Comparison of ENCODE assay signal across 8 cellular contexts in genomic region chr10:51699145-51699474, GRCh38.
DNase-seq lines count a peak whose midpoint lies in the region; ATAC-seq and TF ChIP-seq lines count a peak whose summit lies in the region.

No MANE protein-coding gene starts in this region.

- H3K4me3 Mint-ChIP-seq in nephron = peak overlapping the region; percentile 95 to 100 (median 99)

- peak overlapping the region; percentile 97 for H3K4me2 ChIP-seq in OCI-LY3 (ENCODE audit: low read length)

- no peaks in the 10 kb centered on the region for H3K9me3 Mint-ChIP-seq in nephron

- H3K9me3 ChIP-seq in OCI-LY3 (ENCODE audit: insufficient read depth, low read length) (no peaks in the 10 kb centered on the region), endocrine pancreas (ENCODE audit: control insufficient read depth, low read length) (no peaks in the 10 kb centered on the region)

- H2AFZ ChIP-seq in OCI-LY3 (ENCODE audit: low read depth, low read length) = 0 out of 2 replicates have a peak overlapping the region, but pooled peaks have one; percentile 41

- H3K27me3 ChIP-seq in OCI-LY3 (ENCODE audit: low read depth, low read length) (no peaks in the 10 kb centered on the region), endocrine pancreas (ENCODE audit: control insufficient read depth, insufficient read depth, low read length) (no peaks in the 10 kb centered on the region)

- peaks cover 34% of the 10 kb centered on the region for H3K79me2 ChIP-seq in OCI-LY3 (ENCODE audit: low read length)

- peaks cover 14% of the 10 kb centered on the region for H3K4me1 ChIP-seq in OCI-LY3 (ENCODE audit: low read length)
- H3K4me1 ChIP-seq in endocrine pancreas (ENCODE audit: control insufficient read depth, insufficient read depth, low read length) = peaks cover 4% of the 10 kb centered on the region

- no peak for TF ChIP-seq POLR2A in erythroblast (IDR thresholded peaks at IDR 0.05; ENCODE audit: low read length)

- peaks cover 27% of the 10 kb centered on the region for H3K36me3 Mint-ChIP-seq in nephron (ENCODE audit: low read depth)

- no peak for TF ChIP-seq CTCF in OCI-LY3 (IDR thresholded peaks at IDR 0.05; ENCODE audit: low read depth, low read length)
- TF ChIP-seq CTCF in nephron (IDR thresholded peaks at IDR 0.05; ENCODE audit: unreplicated experiment in 3 of 3) = no peak

- peak overlapping the region; percentile 96 for H3K4me3 ChIP-seq in OCI-LY3 (ENCODE audit: low read length)
- peak overlapping the region; percentile 93 for H3K4me3 ChIP-seq in endocrine pancreas (ENCODE audit: control insufficient read depth, insufficient read depth, low read length)

- no peaks in the 10 kb centered on the region for H3K27me3 Mint-ChIP-seq in nephron (ENCODE audit: low read depth)

- peaks cover 47% of the 10 kb centered on the region for H3K4me1 Mint-ChIP-seq in nephron

- DNase-seq in erythroblast (lab: John Stamatoyannopoulos, UW) = no peak
- DNase-seq in NCI-H2081 (lab: John Stamatoyannopoulos, UW) = no peak
- DNase-seq in superior temporal gyrus (ENCODE audit: extremely low spot score) = no peak

- H3K9ac ChIP-seq in OCI-LY3 (ENCODE audit: low read length) (peak overlapping the region; percentile 94), endocrine pancreas (ENCODE audit: control insufficient read depth, insufficient read depth, low read length) (peak overlapping the region; percentile 96)

- H3K27ac Mint-ChIP-seq in nephron = peak overlapping the region; percentile 100

- H4K20me1 ChIP-seq in OCI-LY3 (ENCODE audit: insufficient read depth, low read length) = peaks cover 10% of the 10 kb centered on the region; the same call in 1 of the 2 replicates

- peaks cover 29% of the 10 kb centered on the region for H3K36me3 ChIP-seq in OCI-LY3 (replicated peaks; ENCODE audit: low read depth, low read length)
- no peaks in the 10 kb centered on the region for H3K36me3 ChIP-seq in endocrine pancreas (ENCODE audit: control insufficient read depth, insufficient read depth, low read length)

- ATAC-seq in GM18858 (IDR thresholded peaks at IDR 0.05; ENCODE audit: unreplicated experiment) (peak; percentile 18), HG02610 (IDR thresholded peaks at IDR 0.05; ENCODE audit: unreplicated experiment) (peak; percentile 33)

- peak overlapping the region; percentile 84 for H3K27ac ChIP-seq in OCI-LY3 (ENCODE audit: low read length)
